13 cellular contexts compared by ENCODE assay signal in the genomic region with DNA sequence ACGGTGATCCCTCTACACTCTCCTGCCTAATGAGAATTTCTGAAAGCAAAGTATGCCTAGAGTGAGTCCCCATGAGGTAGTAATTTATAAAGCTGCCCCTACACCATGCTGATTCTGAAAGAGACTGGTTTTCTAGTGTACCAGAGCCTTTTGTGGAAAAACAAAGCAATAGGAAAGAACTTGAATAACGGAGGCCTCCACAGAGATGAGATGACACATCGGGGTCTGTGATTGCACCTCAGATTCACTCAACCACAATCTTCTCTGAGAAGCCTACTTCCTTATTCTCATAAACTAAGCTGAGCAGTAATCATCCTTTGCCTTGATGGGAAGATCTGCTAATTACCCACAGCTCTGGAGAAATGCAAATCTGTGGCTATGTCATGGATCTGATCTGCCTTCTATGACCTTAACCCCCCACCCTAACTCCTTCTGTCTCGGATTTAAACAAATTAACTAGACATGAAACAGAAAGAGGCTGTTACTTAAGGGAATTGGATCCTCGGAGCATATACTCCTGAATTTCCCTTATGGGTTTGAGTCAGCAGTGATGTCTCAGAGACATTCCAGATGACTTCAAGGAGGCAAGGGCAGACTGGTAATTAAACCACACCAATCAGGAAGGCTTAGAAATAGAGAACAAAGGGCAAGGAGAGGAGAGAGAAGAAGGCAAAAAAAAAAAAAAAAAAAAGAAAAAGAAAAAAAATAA.
DNase-seq lines count a peak whose midpoint lies in the region; ATAC-seq and TF ChIP-seq lines count a peak whose summit lies in the region.
"Had no signal": no experiment of that assay in that cellular context is flagged by ENCODE, and none has a peak within 500 bp of the region (broad histone marks: within the 10 kb centered on the region; RNA-seq: fewer than 3 reads in every experiment).

No MANE protein-coding gene starts in this region.

- no peak overlapping the region for H3K4me3 ChIP-seq in smooth muscle cell
- H3K4me3 ChIP-seq: adrenal gland, vagina had no signal

- ATAC-seq in central memory CD8-positive, alpha-beta T cell (replicated peaks; ENCODE audit: extremely low read depth, poor library complexity, severe bottlenecking): peak; percentile 56
- ATAC-seq in HG03342 (IDR thresholded peaks at IDR 0.05; ENCODE audit: unreplicated experiment) (no peak), GM19328 (IDR thresholded peaks at IDR 0.05; ENCODE audit: unreplicated experiment) (no peak), GM18907 (IDR thresholded peaks at IDR 0.05; ENCODE audit: unreplicated experiment) (no peak)
- ATAC-seq: esophagus mucosa had no signal

- DNase-seq in activated CD4-positive, alpha-beta memory T cell treated with anti-CD3 and anti-CD28 coated beads for 36 hours: peak; percentile 28
- no peak for DNase-seq in activated CD4-positive, alpha-beta memory T cell treated with anti-CD3 and anti-CD28 coated beads, Interleukin-2, amount 10 ng/mL, durations not matched to agents 7 days and 5 days
- DNase-seq in NCI-H526 treated with DMSO at 0.1 percent for 48 hours (lab: John Stamatoyannopoulos, UW): peak; percentile 79
- DNase-seq in central memory CD8-positive, alpha-beta T cell (ENCODE audit: low spot score in 2 of 2): no peak
- no peak for DNase-seq in smooth muscle cell (lab: John Stamatoyannopoulos, UW; ENCODE audit: unreplicated experiment)
- DNase-seq: adrenal gland had no signal

- H3K9ac ChIP-seq in smooth muscle cell (ENCODE audit: low read depth): peak overlapping the region; percentile 63

- peaks cover 20% of the 10 kb centered on the region for H3K4me1 Mint-ChIP-seq in activated CD4-positive, alpha-beta memory T cell treated with anti-CD3 and anti-CD28 coated beads for 36 hours (ENCODE audit: low read depth)
- H3K4me1 Mint-ChIP-seq in activated CD4-positive, alpha-beta memory T cell treated with anti-CD3 and anti-CD28 coated beads, Interleukin-2, amount 10 ng/mL, durations not matched to agents 7 days and 5 days: peaks cover 9% of the 10 kb centered on the region
- peaks cover 8% of the 10 kb centered on the region for H3K4me1 Mint-ChIP-seq in central memory CD8-positive, alpha-beta T cell

- H3K9me3 Mint-ChIP-seq in activated CD4-positive, alpha-beta memory T cell treated with anti-CD3 and anti-CD28 coated beads for 36 hours: no peaks in the 10 kb centered on the region
- H3K9me3 Mint-ChIP-seq in activated CD4-positive, alpha-beta memory T cell treated with anti-CD3 and anti-CD28 coated beads, Interleukin-2, amount 10 ng/mL, durations not matched to agents 7 days and 5 days: no peaks in the 10 kb centered on the region
- no peaks in the 10 kb centered on the region for H3K9me3 Mint-ChIP-seq in central memory CD8-positive, alpha-beta T cell
- H3K9me3 Mint-ChIP-seq: T-helper 1 cell treated with Interleukin-12 subunit alpha and Interleukin-12 subunit beta and Interleukin-4 antibody, amounts not matched to agents 30 μg/mL and 1 μg/mL, for 36 hours had no signal

- no peaks in the 10 kb centered on the region for H3K36me3 Mint-ChIP-seq in activated CD4-positive, alpha-beta memory T cell treated with anti-CD3 and anti-CD28 coated beads for 36 hours
- H3K36me3 Mint-ChIP-seq in activated CD4-positive, alpha-beta memory T cell treated with anti-CD3 and anti-CD28 coated beads, Interleukin-2, amount 10 ng/mL, durations not matched to agents 7 days and 5 days (ENCODE audit: low read depth): no peaks in the 10 kb centered on the region
- H3K36me3 Mint-ChIP-seq in central memory CD8-positive, alpha-beta T cell (ENCODE audit: insufficient read depth): no peaks in the 10 kb centered on the region

- peaks cover 2% of the 10 kb centered on the region for H3K27me3 Mint-ChIP-seq in activated CD4-positive, alpha-beta memory T cell treated with anti-CD3 and anti-CD28 coated beads for 36 hours
- H3K27me3 Mint-ChIP-seq in activated CD4-positive, alpha-beta memory T cell treated with anti-CD3 and anti-CD28 coated beads, Interleukin-2, amount 10 ng/mL, durations not matched to agents 7 days and 5 days: peaks cover 6% of the 10 kb centered on the region
- no peaks in the 10 kb centered on the region for H3K27me3 Mint-ChIP-seq in central memory CD8-positive, alpha-beta T cell
- H3K27me3 Mint-ChIP-seq: B cell had no signal

- no peak overlapping the region for H2AFZ ChIP-seq in smooth muscle cell (ENCODE audit: low read depth)

- POLR2A ChIA-PET in activated CD4-positive, alpha-beta memory T cell treated with anti-CD3 and anti-CD28 coated beads for 36 hours (lab: Charles Lee): no interaction called here
- POLR2A ChIA-PET in activated CD4-positive, alpha-beta memory T cell treated with anti-CD3 and anti-CD28 coated beads, Interleukin-2, amount 10 ng/mL, durations not matched to agents 7 days and 5 days (lab: Charles Lee): no interaction called here

- no peaks in the 10 kb centered on the region for H3K36me3 ChIP-seq in smooth muscle cell (ENCODE audit: low read depth)
- H3K36me3 ChIP-seq: adrenal gland, vagina had no signal

- H3K79me2 ChIP-seq in smooth muscle cell (ENCODE audit: low read depth): no peaks in the 10 kb centered on the region

- H3K4me2 ChIP-seq in smooth muscle cell: peak overlapping the region; percentile 68

- H3K27me3 ChIP-seq in smooth muscle cell (ENCODE audit: low read depth): no peaks in the 10 kb centered on the region
- H3K27me3 ChIP-seq: adrenal gland, vagina had no signal

- intact Hi-C loops in activated CD4-positive, alpha-beta memory T cell treated with anti-CD3 and anti-CD28 coated beads for 36 hours (cut with micrococcal nuclease): loop anchor here (1.0 to 5.0 kb wide), 3 partner anchors 68 to 1199 kb away; no protein-coding TSS in a partner anchor

- H3K4me3 Mint-ChIP-seq in activated CD4-positive, alpha-beta memory T cell treated with anti-CD3 and anti-CD28 coated beads for 36 hours: no peak overlapping the region
- no peak overlapping the region for H3K4me3 Mint-ChIP-seq in activated CD4-positive, alpha-beta memory T cell treated with anti-CD3 and anti-CD28 coated beads, Interleukin-2, amount 10 ng/mL, durations not matched to agents 7 days and 5 days
- no peak overlapping the region for H3K4me3 Mint-ChIP-seq in central memory CD8-positive, alpha-beta T cell
- H3K4me3 Mint-ChIP-seq: B cell; T-helper 1 cell treated with Interleukin-12 subunit alpha and Interleukin-12 subunit beta and Interleukin-4 antibody, amounts not matched to agents 30 μg/mL and 1 μg/mL, for 36 hours had no signal

- no peaks in the 10 kb centered on the region for H4K20me1 ChIP-seq in smooth muscle cell (ENCODE audit: low read depth)

- CTCF ChIA-PET in activated CD4-positive, alpha-beta memory T cell treated with anti-CD3 and anti-CD28 coated beads for 36 hours (lab: Charles Lee): interaction anchor here (1.0 to 3.1 kb wide), 2 partner anchors 10 to 12 kb away, joined by 3 to 17 read pairs; no protein-coding TSS in a partner anchor
- CTCF ChIA-PET in activated CD4-positive, alpha-beta memory T cell treated with anti-CD3 and anti-CD28 coated beads, Interleukin-2, amount 10 ng/mL, durations not matched to agents 7 days and 5 days (lab: Charles Lee): interaction anchor here (1.9 kb wide), 1 partner anchor 10 kb away, joined by 5 read pairs; no protein-coding TSS in a partner anchor

- TF ChIP-seq CTCF in smooth muscle cell (IDR thresholded peaks at IDR 0.05; ENCODE audit: borderline replicate concordance, insufficient read depth, poor library complexity, severe bottlenecking): no peak

- WGBS in smooth muscle cell (ENCODE audit: low lambda C conversion rate): 15% methylated on average over 5 of the region's 5 CpGs

- H3K27ac ChIP-seq in smooth muscle cell (ENCODE audit: low read depth): peak overlapping the region; percentile 88
- H3K27ac ChIP-seq: adrenal gland, vagina had no signal

- H3F3A ChIP-seq in smooth muscle cell (ENCODE audit: low read depth): peaks cover 15% of the 10 kb centered on the region

- H3K4me1 ChIP-seq in smooth muscle cell (ENCODE audit: low read depth): peaks cover 7% of the 10 kb centered on the region
- H3K4me1 ChIP-seq: adrenal gland, vagina had no signal

- H3K27ac Mint-ChIP-seq in activated CD4-positive, alpha-beta memory T cell treated with anti-CD3 and anti-CD28 coated beads for 36 hours: no peak overlapping the region
- no peak overlapping the region for H3K27ac Mint-ChIP-seq in activated CD4-positive, alpha-beta memory T cell treated with anti-CD3 and anti-CD28 coated beads, Interleukin-2, amount 10 ng/mL, durations not matched to agents 7 days and 5 days
- peak overlapping the region; percentile 3 for H3K27ac Mint-ChIP-seq in central memory CD8-positive, alpha-beta T cell (ENCODE audit: low read depth)
- H3K27ac Mint-ChIP-seq: B cell; T-helper 1 cell treated with Interleukin-12 subunit alpha and Interleukin-12 subunit beta and Interleukin-4 antibody, amounts not matched to agents 30 μg/mL and 1 μg/mL, for 36 hours had no signal

- no peaks in the 10 kb centered on the region for H3K9me3 ChIP-seq in smooth muscle cell (replicated peaks; ENCODE audit: low read depth)
- H3K9me3 ChIP-seq: adrenal gland, vagina had no signal

Comparison
In these comparisons a context has a peak if more than half of its experiments do, and no peak if none do; other contexts are left out.
1. DNase-seq: peak in activated CD4-positive, alpha-beta memory T cell treated with anti-CD3 and anti-CD28 coated beads for 36 hours (single experiment) and NCI-H526 treated with DMSO at 0.1 percent for 48 hours (single experiment); none in activated CD4-positive, alpha-beta memory T cell treated with anti-CD3 and anti-CD28 coated beads, Interleukin-2, amount 10 ng/mL, durations not matched to agents 7 days and 5 days (single experiment), central memory CD8-positive, alpha-beta T cell (0 of 2) and smooth muscle cell (single experiment).